ENCODE assay signal across 21 cellular contexts in the genomic region with DNA sequence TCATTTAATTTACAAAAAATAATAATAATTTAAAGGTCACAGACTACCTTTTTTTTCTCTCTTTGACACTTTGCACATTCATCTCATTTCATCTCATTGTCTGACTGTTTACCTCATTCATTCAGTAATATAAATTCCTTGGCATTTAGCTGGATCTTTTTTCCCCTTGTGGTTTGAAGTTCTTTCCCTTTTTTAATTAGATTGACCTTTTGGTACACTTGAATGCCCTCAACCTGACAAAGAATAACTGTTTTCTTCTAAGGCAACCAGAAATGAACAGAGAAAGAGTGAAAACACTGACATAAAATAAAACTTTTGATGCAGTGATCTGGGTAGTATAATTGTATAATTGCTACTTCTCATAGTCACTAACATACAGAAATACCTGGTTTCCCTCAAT.
"Had no signal": no experiment of that assay in that cellular context is flagged by ENCODE, and none has a peak within 500 bp of the region (broad histone marks: within the 10 kb centered on the region; RNA-seq: fewer than 3 reads in every experiment).

No MANE protein-coding gene starts in this region.

- ATAC-seq: SK-N-SH treated with all-trans-retinoic acid at 6 μM for 48 hours had no signal

- FAIRE-seq: RCC 7860 had no signal

- H3K4me3 ChIP-seq: MG63, SJSA1 had no signal

- DNase-seq: KBM-7, MG63, NCI-H1092 treated with DMSO at 0.1 percent for 48 hours, NCI-H1436, NCI-H187, NCI-H2029, NCI-H2081 treated with DMSO at 0.1 percent for 48 hours, NCI-H2171, NCI-H226, NCI-H446, NCI-H510A, NCI-H524 treated with DMSO at 0.1 percent for 48 hours, NCI-H69, NCI-H774, Right ventricle myocardium superior, RPMI8226, SIG-M5 had no signal

- H3K36me3 ChIP-seq: MG63, SJSA1 had no signal

- H3K27me3 ChIP-seq: MG63, SJSA1 had no signal

- H3K9me3 ChIP-seq: MG63, SJSA1 had no signal

- H3K4me1 ChIP-seq: SJSA1 had no signal

- H3K27ac ChIP-seq: HL-60, SJSA1 had no signal
